14 cellular contexts compared by ENCODE assay signal in the genomic region with DNA sequence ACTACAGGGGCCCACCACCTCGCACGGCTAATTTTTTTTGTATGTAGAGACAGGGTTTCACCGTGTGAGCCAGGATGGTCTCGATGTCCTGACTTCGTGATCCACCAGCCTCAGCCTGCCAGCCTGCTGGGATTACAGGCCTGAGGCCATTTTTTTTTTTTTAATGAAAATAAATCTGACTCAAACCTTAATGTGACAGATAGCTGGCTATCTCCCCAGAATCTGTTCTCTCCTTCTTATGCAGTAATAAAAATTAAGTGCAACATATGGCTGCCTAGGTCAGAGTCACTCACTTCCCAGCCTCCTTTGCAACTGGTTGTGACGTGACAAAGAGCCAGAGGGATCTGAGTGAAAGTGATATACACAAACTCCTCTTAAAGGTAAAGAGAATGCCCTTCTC. TPM values are rescaled to one million over a fixed set of nuclear protein-coding genes. Genes with fewer than 3 reads are reported as not detected.
DNase-seq lines count a peak whose midpoint lies in the region; ATAC-seq, FAIRE-seq and TF ChIP-seq lines count a peak whose summit lies in the region.
"Had no signal": no experiment of that assay in that cellular context is flagged by ENCODE, and none has a peak within 500 bp of the region (broad histone marks: within the 10 kb centered on the region; RNA-seq: fewer than 3 reads in every experiment).

No MANE protein-coding gene starts in this region.

- no peak overlapping the region for H3K9ac ChIP-seq in astrocyte (ENCODE audit: low read length)

- H4K20me1 ChIP-seq in astrocyte (ENCODE audit: insufficient read depth, low read length): peaks cover 5% of the 10 kb centered on the region

- H3K27me3 ChIP-seq in astrocyte (ENCODE audit: insufficient read depth, low read length) (no peaks in the 10 kb centered on the region), uterus (no peaks in the 10 kb centered on the region), ovary (no peaks in the 10 kb centered on the region)
- no peaks in the 10 kb centered on the region for H3K27me3 ChIP-seq in CD8-positive, alpha-beta T cell (ENCODE audit: insufficient read depth, low read length)

- POLR2A ChIA-PET in CD8-positive, alpha-beta T cell (lab: Charles Lee): no interaction called here

- no peak overlapping the region for H3K4me3 Mint-ChIP-seq in astrocyte (ENCODE audit: unreplicated experiment)
- H3K4me3 Mint-ChIP-seq in mesothelial cell of epicardium: no peak overlapping the region
- no peak overlapping the region for H3K4me3 Mint-ChIP-seq in CD8-positive, alpha-beta T cell
- H3K4me3 Mint-ChIP-seq: activated B cell treated with CpG ODN at 0.5 μM for 24 hours; activated T-cell treated with anti-CD3 and anti-CD28 coated beads, Interleukin-2, amount 50 U/mL, for 72 hours had no signal

- WGBS in ovary, 3 donors: 80 to 91% (median 85%) methylated on average over 6 of the region's 6 CpGs

- H3K27ac Mint-ChIP-seq in astrocyte (ENCODE audit: unreplicated experiment) (no peak overlapping the region), mesothelial cell of epicardium (peak overlapping the region; percentile 81)
- no peak overlapping the region for H3K27ac Mint-ChIP-seq in CD8-positive, alpha-beta T cell
- H3K27ac Mint-ChIP-seq: activated B cell treated with CpG ODN at 0.5 μM for 24 hours; activated T-cell treated with anti-CD3 and anti-CD28 coated beads, Interleukin-2, amount 50 U/mL, for 72 hours had no signal

- no peak for TF ChIP-seq EP300 in ovary (IDR thresholded peaks at IDR 0.05)

- DNase-seq in Daoy (ENCODE audit: low read depth): peak; percentile 25
- peak; percentile 98 for DNase-seq in NCI-H1694 (lab: John Stamatoyannopoulos, UW)
- peak; percentile 62 for DNase-seq in astrocyte (ENCODE audit: low read depth)
- DNase-seq in mesothelial cell of epicardium (ENCODE audit: low spot score in 2 of 2, unreplicated experiment in 2 of 2): no peak
- DNase-seq in CD8-positive, alpha-beta T cell: no peak
- DNase-seq in uterus: no peak
- DNase-seq in ovary: no peak
- DNase-seq: activated B cell treated with CpG ODN at 0.5 μM for 24 hours; activated T-cell treated with anti-CD3 and anti-CD28 coated beads, Interleukin-2, amount 50 U/mL, for 72 hours; COR-L47; erythroblast; Right ventricle myocardium superior had no signal

- TF ChIP-seq CTCF in astrocyte (IDR thresholded peaks at IDR 0.05; ENCODE audit: insufficient read depth, low read depth, low read length) (no peak), mesothelial cell of epicardium (IDR thresholded peaks at IDR 0.05; ENCODE audit: unreplicated experiment) (no peak), uterus (IDR thresholded peaks at IDR 0.05) (no peak), ovary (IDR thresholded peaks at IDR 0.05) (no peak)
- no peak for TF ChIP-seq CTCF in CD8-positive, alpha-beta T cell (IDR thresholded peaks at IDR 0.05)

- no peak for ATAC-seq in CD8-positive, alpha-beta T cell
- no peak for ATAC-seq in GM21619 (IDR thresholded peaks at IDR 0.05; ENCODE audit: unreplicated experiment)
- ATAC-seq: activated T-cell treated with anti-CD3 and anti-CD28 coated beads, Interleukin-2, amount 50 U/mL, for 72 hours; K562 had no signal

- H3K4me1 ChIP-seq in astrocyte (ENCODE audit: insufficient read depth, low read length): no peaks in the 10 kb centered on the region
- no peaks in the 10 kb centered on the region for H3K4me1 ChIP-seq in CD8-positive, alpha-beta T cell (ENCODE audit: insufficient read depth, low read length)
- peaks cover 0 to 3% of the 10 kb centered on the region in 2 donors for H3K4me1 ChIP-seq in uterus
- no peaks in the 10 kb centered on the region for H3K4me1 ChIP-seq in ovary (ENCODE audit: insufficient read depth)

- H3K4me3 ChIP-seq in astrocyte (ENCODE audit: insufficient read depth, low read depth, low read length) (no peak overlapping the region), uterus (no peak overlapping the region), ovary (no peak overlapping the region)
- no peak overlapping the region for H3K4me3 ChIP-seq in CD8-positive, alpha-beta T cell (ENCODE audit: low read depth, low read length)
- H3K4me3 ChIP-seq: K562 had no signal

- CTCF ChIA-PET in CD8-positive, alpha-beta T cell (lab: Charles Lee): no interaction called here

- H3K9me3 Mint-ChIP-seq in astrocyte (ENCODE audit: unreplicated experiment): no peaks in the 10 kb centered on the region
- H3K9me3 Mint-ChIP-seq in mesothelial cell of epicardium: peaks cover 3% of the 10 kb centered on the region
- H3K9me3 Mint-ChIP-seq in CD8-positive, alpha-beta T cell: peaks cover 12% of the 10 kb centered on the region

- peaks cover 8% of the 10 kb centered on the region for H3K4me1 Mint-ChIP-seq in astrocyte (ENCODE audit: low read depth, unreplicated experiment)
- peaks cover 22% of the 10 kb centered on the region for H3K4me1 Mint-ChIP-seq in mesothelial cell of epicardium
- peaks cover 7% of the 10 kb centered on the region for H3K4me1 Mint-ChIP-seq in CD8-positive, alpha-beta T cell (ENCODE audit: low read depth)

- H3K27ac ChIP-seq in astrocyte (ENCODE audit: low read depth, low read length): no peak overlapping the region
- H3K27ac ChIP-seq in CD8-positive, alpha-beta T cell (ENCODE audit: low read depth, low read length): no peak overlapping the region
- no peak overlapping the region for H3K27ac ChIP-seq in uterus
- H3K27ac ChIP-seq in ovary: no peak overlapping the region

- intact Hi-C loops in CD8-positive, alpha-beta T cell (cut with DNase I, micrococcal nuclease): loop anchor here in 1 of 2 experiments (5.0 kb wide), 1 partner anchor 35 kb away; no protein-coding TSS in a partner anchor
- intact Hi-C loops in uterus (cut with DNase I; ENCODE audit: low total_unique reads): no loop called here
- intact Hi-C loops in ovary (cut with DNase I): no loop called here

- peaks cover 23% of the 10 kb centered on the region for H3K79me2 ChIP-seq in astrocyte (ENCODE audit: insufficient read depth, low read length)

- no peak overlapping the region for H3K4me2 ChIP-seq in astrocyte (ENCODE audit: low read length)

- H3K36me3 Mint-ChIP-seq in astrocyte (ENCODE audit: low read depth, unreplicated experiment) (peaks cover 8% of the 10 kb centered on the region), mesothelial cell of epicardium (peaks cover 27% of the 10 kb centered on the region)
- peaks cover 54% of the 10 kb centered on the region for H3K36me3 Mint-ChIP-seq in CD8-positive, alpha-beta T cell

- TF ChIP-seq POLR2A in uterus (IDR thresholded peaks at IDR 0.05) (no peak), ovary (IDR thresholded peaks at IDR 0.05) (no peak)

- peaks cover 6% of the 10 kb centered on the region for H3K36me3 ChIP-seq in astrocyte (ENCODE audit: insufficient read depth, low read length)
- H3K36me3 ChIP-seq in CD8-positive, alpha-beta T cell (ENCODE audit: insufficient read depth, low read length): peaks cover 3% of the 10 kb centered on the region
- H3K36me3 ChIP-seq in uterus: no peaks in the 10 kb centered on the region
- H3K36me3 ChIP-seq in ovary: no peaks in the 10 kb centered on the region

- no peak for FAIRE-seq in astrocyte (lab: Jason Lieb, UNC)
- FAIRE-seq: K562 had no signal

- H3K27me3 Mint-ChIP-seq in astrocyte (ENCODE audit: low read depth, unreplicated experiment) (no peaks in the 10 kb centered on the region), mesothelial cell of epicardium (ENCODE audit: low read depth) (no peaks in the 10 kb centered on the region)
- H3K27me3 Mint-ChIP-seq in CD8-positive, alpha-beta T cell (ENCODE audit: low read depth): no peaks in the 10 kb centered on the region
- H3K27me3 Mint-ChIP-seq: activated B cell treated with CpG ODN at 0.5 μM for 24 hours had no signal

- H3K9me3 ChIP-seq in astrocyte (ENCODE audit: insufficient read depth, low read depth, low read length) (no peaks in the 10 kb centered on the region), uterus (peaks cover 0 to 11% of the 10 kb centered on the region in 2 donors), ovary (no peaks in the 10 kb centered on the region)
- no peaks in the 10 kb centered on the region for H3K9me3 ChIP-seq in CD8-positive, alpha-beta T cell (ENCODE audit: low read length)

- no peak overlapping the region for H2AFZ ChIP-seq in astrocyte (ENCODE audit: low read depth, low read length)

RNA-seq across cellular contexts. Expression of a gene that starts 53.0 kb away (rescaled TPM):
- total RNA-seq in Daoy (2014; rRNA removed; shearing (Covaris generic)): 18.3 and 22.5 TPM in 2 replicates
- total RNA-seq in astrocyte: 44.5 and 47.2 TPM in 2 replicates
- total RNA-seq in mesothelial cell of epicardium: 52.1 to 54.3 TPM (median 53.6 TPM) in 3 replicates
- total RNA-seq in CD8-positive, alpha-beta T cell: 10 to 100 TPM; 32.2 to 35.9 TPM
- 10 to 100 TPM; 21.2 to 93.1 (median 53.0) TPM for total RNA-seq in uterus
- total RNA-seq in ovary: 10 to 100 TPM; 22.2 to 98.8 (median 67.4) TPM
- 10 to 100 TPM in 1 of 2 donors, 1 to 10 TPM in 1; 9.1 to 19.1 TPM for polyA plus RNA-seq in ovary

Comparison
In these comparisons a context has a peak if more than half of its experiments do, and no peak if none do; other contexts are left out.
1. DNase-seq: peak in Daoy (single experiment), NCI-H1694 (single experiment) and astrocyte (single experiment); none in mesothelial cell of epicardium (0 of 2), CD8-positive, alpha-beta T cell (0 of 7), uterus (0 of 2) and ovary (0 of 5).